8 cellular contexts compared by ENCODE assay signal in the genomic region with DNA sequence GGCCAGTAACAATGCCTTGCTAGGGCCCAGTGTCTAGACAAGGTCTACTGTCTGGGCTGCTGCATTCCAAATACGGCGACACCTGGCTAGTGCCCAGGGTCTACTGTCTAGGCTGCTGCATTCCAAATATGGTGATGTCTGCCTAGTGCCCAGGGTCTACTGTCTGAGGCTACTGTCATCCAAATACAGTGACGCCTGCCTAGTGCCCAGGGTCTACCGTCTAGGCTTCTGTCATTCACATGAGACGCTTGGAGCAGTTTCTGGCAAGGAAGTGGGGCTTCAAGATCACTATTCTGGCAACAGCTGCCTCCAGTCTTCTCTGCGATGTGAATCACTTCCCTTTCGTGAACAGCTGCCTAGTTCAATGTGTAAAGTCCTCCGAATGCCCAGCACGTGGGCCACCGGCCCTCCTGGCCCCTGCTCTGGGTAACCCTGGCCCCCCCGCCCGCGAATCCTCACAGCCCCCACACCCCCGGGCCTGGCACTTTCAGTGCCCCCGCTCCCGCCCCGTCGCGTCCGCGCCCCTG. TPM values are rescaled to one million over a fixed set of nuclear protein-coding genes. Genes with fewer than 3 reads are reported as not detected.
DNase-seq lines count a peak whose midpoint lies in the region; ATAC-seq and TF ChIP-seq lines count a peak whose summit lies in the region.

No MANE protein-coding gene starts in this region.

- H3K36me3 ChIP-seq in gastroesophageal sphincter = peaks cover 0 to 15% of the 10 kb centered on the region in 2 donors

- no peak for TF ChIP-seq POLR2A in gastroesophageal sphincter (IDR thresholded peaks at IDR 0.05)

- H3K9me3 Mint-ChIP-seq in WTC11 = no peaks in the 10 kb centered on the region

- TF ChIP-seq CTCF in WTC11 (IDR thresholded peaks at IDR 0.05) (no peak), gastroesophageal sphincter (IDR thresholded peaks at IDR 0.05) (no peak), omental fat pad (IDR thresholded peaks at IDR 0.05) (no peak)

- POLR2A ChIA-PET in WTC11 (lab: Charles Lee) = interaction anchor here (0.7 kb wide), 1 partner anchor 1221 kb away, joined by 3 read pairs; no protein-coding TSS in a partner anchor

- H3K27me3 ChIP-seq in gastroesophageal sphincter = no peaks in the 10 kb centered on the region

- H3K4me3 ChIP-seq in gastroesophageal sphincter = peak overlapping the region; percentile 68 to 72

- H3K4me3 Mint-ChIP-seq in WTC11 = peak overlapping the region; percentile 88

- H3K4me1 ChIP-seq in gastroesophageal sphincter = peaks cover 0 to 54% (median 25%) of the 10 kb centered on the region in 3 donors

- H3K4me1 Mint-ChIP-seq in WTC11 = peaks cover 17% of the 10 kb centered on the region

- no peaks in the 10 kb centered on the region for H3K36me3 Mint-ChIP-seq in WTC11

- no peak for TF ChIP-seq EP300 in gastroesophageal sphincter (IDR thresholded peaks at IDR 0.05)

- peak; percentile 27 for DNase-seq in GM04503 (ENCODE audit: low read depth)
- DNase-seq in HT-29 (ENCODE audit: low spot score) = peak; percentile 13
- no peak for DNase-seq in WTC11 (ENCODE audit: low spot score)
- DNase-seq in omental fat pad (ENCODE audit: low spot score) = no peak
- no peak for DNase-seq in NCI-H2081 treated with DMSO at 0.1 percent for 48 hours (lab: John Stamatoyannopoulos, UW)
- DNase-seq in COR-L47 (lab: John Stamatoyannopoulos, UW) = no peak

- no peak overlapping the region for H3K27ac Mint-ChIP-seq in WTC11

- CTCF ChIA-PET in WTC11 (lab: Charles Lee) = interaction anchor here (0.5 to 1.9 kb wide), 10 partner anchors 13 to 490 kb away, joined by 3 to 14 read pairs (median 6); partner anchors contain the start of genes ACOX3, CPZ and TRMT44

- H3K9me3 ChIP-seq in gastroesophageal sphincter = no peaks in the 10 kb centered on the region

- H3K27ac ChIP-seq in gastroesophageal sphincter = peak overlapping the region; percentile 57 to 95 (median 92)

- ATAC-seq in GM21526 (IDR thresholded peaks at IDR 0.05; ENCODE audit: low FRiP score, unreplicated experiment) = peak; percentile 49
- ATAC-seq in WTC11 = peak; percentile 11
- peak; percentile 71 for ATAC-seq in gastroesophageal sphincter
- ATAC-seq in omental fat pad (ENCODE audit: low FRiP score) = peak; percentile 29

- H3K27me3 Mint-ChIP-seq in WTC11 (ENCODE audit: low read depth) = peaks cover 5% of the 10 kb centered on the region; the same call in 1 of the 2 replicates

- 0 to 4% methylated on average over 2 to 4 of the region's 21 CpGs for WGBS in gastroesophageal sphincter (ENCODE audit: low coverage in 1 of 2), 2 donors

TF ChIP-seq in WTC11, 78 proteins besides CTCF, POLR2A, EP300 and RAD21:
- TF ChIP-seq NFYB (CRISPR knock-in tag; conservative IDR thresholded peaks at IDR 0.05; ENCODE audit: low read depth) = no peak
- TF ChIP-seq GABPB1 (CRISPR knock-in tag; IDR thresholded peaks at IDR 0.05) = no peak
- TF ChIP-seq TCF7 (CRISPR knock-in tag; IDR thresholded peaks at IDR 0.05; ENCODE audit: low read depth) = no peak
- TF ChIP-seq EMX1 (CRISPR knock-in tag; IDR thresholded peaks at IDR 0.05) = no peak
- TF ChIP-seq ETV6 (CRISPR knock-in tag; IDR thresholded peaks at IDR 0.05) = no peak
- TF ChIP-seq NR3C1 (CRISPR knock-in tag; conservative IDR thresholded peaks at IDR 0.05; ENCODE audit: low read depth) = no peak
- TF ChIP-seq SP1 (CRISPR knock-in tag; conservative IDR thresholded peaks at IDR 0.05) = no peak
- no peak for TF ChIP-seq PRDM15 (CRISPR knock-in tag; IDR thresholded peaks at IDR 0.05)
- no peak for TF ChIP-seq ATF6 (CRISPR knock-in tag; IDR thresholded peaks at IDR 0.05)
- TF ChIP-seq SMAD3 (CRISPR knock-in tag; IDR thresholded peaks at IDR 0.05; ENCODE audit: borderline replicate concordance) = no peak
- no peak for TF ChIP-seq TP53 (CRISPR knock-in tag; IDR thresholded peaks at IDR 0.05)
- TF ChIP-seq NR2C2 (CRISPR knock-in tag; IDR thresholded peaks at IDR 0.05) = no peak
- TF ChIP-seq, protein P1, sequence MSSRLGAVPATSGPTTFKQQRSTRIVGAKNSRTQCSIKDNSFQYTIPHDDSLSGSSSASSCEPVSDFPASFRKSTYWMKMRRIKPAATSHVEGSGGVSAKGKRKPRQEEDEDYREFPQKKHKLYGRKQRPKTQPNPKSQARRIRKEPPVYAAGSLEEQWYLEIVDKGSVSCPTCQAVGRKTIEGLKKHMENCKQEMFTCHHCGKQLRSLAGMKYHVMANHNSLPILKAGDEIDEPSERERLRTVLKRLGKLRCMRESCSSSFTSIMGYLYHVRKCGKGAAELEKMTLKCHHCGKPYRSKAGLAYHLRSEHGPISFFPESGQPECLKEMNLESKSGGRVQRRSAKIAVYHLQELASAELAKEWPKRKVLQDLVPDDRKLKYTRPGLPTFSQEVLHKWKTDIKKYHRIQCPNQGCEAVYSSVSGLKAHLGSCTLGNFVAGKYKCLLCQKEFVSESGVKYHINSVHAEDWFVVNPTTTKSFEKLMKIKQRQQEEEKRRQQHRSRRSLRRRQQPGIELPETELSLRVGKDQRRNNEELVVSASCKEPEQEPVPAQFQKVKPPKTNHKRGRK (CRISPR knock-in tag; IDR thresholded peaks at IDR 0.05; ENCODE audit: borderline replicate concordance) = no peak

RNA-seq across cellular contexts. Expression of gene ACOX3, which starts 12.7 kb away (rescaled TPM):
- 7.5 and 9.7 TPM in 2 replicates for total RNA-seq in HT-29 (2014; rRNA removed; shearing (Covaris generic))
- total RNA-seq in WTC11 (2021) (10.6 to 10.7 TPM (median 10.6 TPM) in 3 replicates), gastroesophageal sphincter (10 to 100 TPM; 21.5 to 79.5 (median 37.1) TPM), omental fat pad (10 to 100 TPM; 14.7 to 28.2 (median 23.6) TPM)

RNA-seq across cellular contexts. Expression of gene TRMT44, which starts 12.8 kb away (rescaled TPM):
- 26.8 and 34.0 TPM in 2 replicates for total RNA-seq in HT-29 (2014; rRNA removed; shearing (Covaris generic))
- total RNA-seq in WTC11 (2021) = 25.6 to 29.6 TPM (median 28.4 TPM) in 3 replicates
- 10 to 100 TPM; 12.0 to 27.9 (median 20.9) TPM for total RNA-seq in gastroesophageal sphincter
- total RNA-seq in omental fat pad = 10 to 100 TPM; 18.1 to 28.3 (median 23.1) TPM

Comparison
In these comparisons a context has a peak if more than half of its experiments do, and no peak if none do; other contexts are left out.
1. DNase-seq: peak in GM04503 (single experiment) and HT-29 (single experiment); none in WTC11 (single experiment), omental fat pad (single experiment), NCI-H2081 treated with DMSO at 0.1 percent for 48 hours (single experiment) and COR-L47 (single experiment).
2. ATAC-seq: peak in every context shown above with its lines; median percentile 71 in gastroesophageal sphincter; 49 in GM21526; 29 in omental fat pad; 11 in WTC11.